ENCODE assay signal across 24 cellular contexts in the genomic region with DNA sequence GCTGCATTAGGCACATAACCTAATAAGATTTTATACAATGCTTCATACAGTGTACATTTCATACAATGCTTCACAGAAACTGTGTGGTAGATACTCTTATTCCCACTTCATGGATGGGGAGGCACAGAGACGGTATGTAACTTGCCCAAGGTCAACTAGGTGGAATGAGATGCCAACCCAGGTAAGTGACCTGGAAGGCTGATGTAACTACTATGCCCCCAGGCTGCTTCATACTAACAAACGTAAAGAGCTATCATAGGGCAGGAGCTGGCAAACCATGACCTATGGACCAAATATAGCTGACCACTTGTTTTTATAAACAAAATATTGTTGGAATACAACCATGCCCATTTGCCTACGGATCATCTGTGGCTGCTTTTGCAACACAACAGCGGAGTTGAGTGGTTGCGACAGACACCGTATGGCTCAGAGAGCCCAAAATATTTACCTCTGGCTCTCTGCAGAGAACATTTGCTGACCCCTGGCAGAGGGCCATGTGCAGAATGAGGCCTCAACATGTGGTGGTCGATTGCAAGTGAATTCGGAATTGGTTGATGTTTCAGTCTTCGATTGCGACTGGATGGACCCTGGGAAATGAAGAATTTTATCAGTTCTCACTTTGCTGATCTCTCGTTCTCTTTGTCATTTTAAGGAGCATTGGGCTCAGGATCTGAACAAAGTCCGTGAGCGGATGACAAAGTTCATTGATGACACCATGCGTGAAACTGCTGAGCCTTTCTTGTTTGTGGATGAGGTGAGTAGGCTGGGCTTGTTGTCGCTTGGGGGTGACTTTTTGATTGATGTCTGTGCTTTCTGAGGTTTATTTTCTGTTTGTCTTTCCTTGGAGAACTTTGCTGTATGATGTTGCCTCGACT.
DNase-seq lines count a peak whose midpoint lies in the region.
"Had no signal": no experiment of that assay in that cellular context is flagged by ENCODE, and none has a peak within 500 bp of the region (broad histone marks: within the 10 kb centered on the region; RNA-seq: fewer than 3 reads in every experiment).

No MANE protein-coding gene starts in this region.

- no peak overlapping the region for H3K4me3 Mint-ChIP-seq in immature natural killer cell
- H3K4me3 Mint-ChIP-seq: activated T-cell treated with anti-CD3 and anti-CD28 coated beads, Interleukin-2, amount 50 U/mL, for 72 hours; central memory CD8-positive, alpha-beta T cell; GM23338; HFFc6; T-helper 1 cell treated with Interleukin-12 subunit alpha and Interleukin-12 subunit beta and Interleukin-4 antibody, amounts not matched to agents 30 μg/mL and 1 μg/mL, for 36 hours had no signal

- H3K4me1 Mint-ChIP-seq in immature natural killer cell, result peaks cover 2 to 6% of the 10 kb centered on the region in 2 donors

- H3K36me3 Mint-ChIP-seq in immature natural killer cell, result peaks cover 3 to 31% (median 13%) of the 10 kb centered on the region in 3 donors

- H3K27me3 Mint-ChIP-seq in immature natural killer cell (ENCODE audit: low read depth in 3 of 3), result peaks cover 2 to 10% (median 5%) of the 10 kb centered on the region in 3 donors
- H3K27me3 Mint-ChIP-seq: central memory CD8-positive, alpha-beta T cell had no signal

- peak overlapping the region in 2 of 6 donors; percentile 13 to 25 for H3K27ac Mint-ChIP-seq in immature natural killer cell
- H3K27ac Mint-ChIP-seq: activated T-cell treated with anti-CD3 and anti-CD28 coated beads, Interleukin-2, amount 50 U/mL, for 72 hours; GM23338; HFFc6; progenitor cell of endocrine pancreas; T-helper 1 cell treated with Interleukin-12 subunit alpha and Interleukin-12 subunit beta and Interleukin-4 antibody, amounts not matched to agents 30 μg/mL and 1 μg/mL, for 36 hours had no signal

- no peaks in the 10 kb centered on the region for H3K9me3 Mint-ChIP-seq in immature natural killer cell
- H3K9me3 Mint-ChIP-seq: activated T-cell treated with anti-CD3 and anti-CD28 coated beads, Interleukin-2, amount 50 U/mL, for 72 hours; central memory CD8-positive, alpha-beta T cell; GM23338; HFFc6; T-helper 1 cell treated with Interleukin-12 subunit alpha and Interleukin-12 subunit beta and Interleukin-4 antibody, amounts not matched to agents 30 μg/mL and 1 μg/mL, for 36 hours had no signal

- peak; percentile 57 for DNase-seq in HuH-7.5 (ENCODE audit: low spot score)
- DNase-seq in amniotic epithelial cell (ENCODE audit: low read depth), result peak; percentile 31
- DNase-seq in kidney tubule cell (ENCODE audit: low spot score), result peak; percentile 17
- DNase-seq in renal cortical epithelial cell (ENCODE audit: low read depth), result peak; percentile 33
- DNase-seq in immature natural killer cell, result no peak
- no peak for DNase-seq in effector CD8-positive, alpha-beta T cell (lab: John Stamatoyannopoulos, UW)
- DNase-seq in NCI-H2171 treated with DMSO at 0.1 percent for 48 hours (lab: John Stamatoyannopoulos, UW), result no peak
- DNase-seq: activated CD4-positive, alpha-beta T cell treated with anti-CD3 and anti-CD28 coated beads, Interleukin-2, amount 50 U/mL, for 48 hours; activated naive CD4-positive, alpha-beta T cell treated with Interleukin-2 at 50 U/mL for 16 hours; activated T-cell treated with anti-CD3 and anti-CD28 coated beads, Interleukin-2, amount 50 U/mL, for 72 hours; dermis blood vessel endothelial cell; gastrocnemius medialis; HFFc6; IMR-90; NCI-H1105 treated with DMSO at 0.1 percent for 48 hours; NCI-H2029; NCI-H524 treated with DMSO at 0.1 percent for 48 hours; SK-N-SH; stimulated activated CD4-positive, alpha-beta T cell treated with anti-CD3 and anti-CD28 coated beads, Interleukin-4, amount 100 ng/mL, for 24 hours; tibial artery had no signal

Comparison
In these comparisons a context has a peak if more than half of its experiments do, and no peak if none do; other contexts are left out.
1. DNase-seq: peak in HuH-7.5 (single experiment), amniotic epithelial cell (single experiment), kidney tubule cell (single experiment) and renal cortical epithelial cell (single experiment); none in immature natural killer cell (0 of 3), effector CD8-positive, alpha-beta T cell (single experiment) and NCI-H2171 treated with DMSO at 0.1 percent for 48 hours (single experiment).